Comparison of ENCODE assay signal across 21 cellular contexts in genomic region chrX:3598696-3599095, GRCh38.
DNase-seq lines count a peak whose midpoint lies in the region; ATAC-seq, FAIRE-seq and TF ChIP-seq lines count a peak whose summit lies in the region.
"Had no signal": no experiment of that assay in that cellular context is flagged by ENCODE, and none has a peak within 500 bp of the region (broad histone marks: within the 10 kb centered on the region; RNA-seq: fewer than 3 reads in every experiment).

No MANE protein-coding gene starts in this region.

- H3K4me2 ChIP-seq in A549 = no peak overlapping the region

- TF ChIP-seq EP300 in A549 (IDR thresholded peaks at IDR 0.05) = no peak

- no peaks in the 10 kb centered on the region for H3K9me3 ChIP-seq in A549
- H3K9me3 ChIP-seq: Caco-2, HAP-1 had no signal

- DNase-seq in A549 (ENCODE audit: low read depth in 1 of 2, low spot score in 1 of 2) (no peak), D721Med (ENCODE audit: insufficient read length, low spot score) (no peak), fibroblast of the aortic adventitia (ENCODE audit: low read depth) (peak; percentile 16), mesothelial cell of epicardium (ENCODE audit: low spot score in 2 of 2, unreplicated experiment in 2 of 2) (no peak)
- no peak for DNase-seq in activated CD4-positive, alpha-beta T cell treated with anti-CD3 and anti-CD28 coated beads for 48 hours
- DNase-seq: AML-193; Caco-2; CD4-positive, alpha-beta T cell; DMS153; DMS79; GDM1; GM23248; IMR-90 had no signal

- H3K27me3 Mint-ChIP-seq in mesothelial cell of epicardium (ENCODE audit: low read depth) = no peaks in the 10 kb centered on the region
- H3K27me3 Mint-ChIP-seq: CD4-positive, alpha-beta T cell had no signal

- H3K9me3 Mint-ChIP-seq in mesothelial cell of epicardium = peaks cover 3% of the 10 kb centered on the region

- H3K27ac ChIP-seq in A549 = no peak overlapping the region
- H3K27ac ChIP-seq: C4-2B, GM23248, HL-60 had no signal

- H3K36me3 Mint-ChIP-seq in mesothelial cell of epicardium = peaks cover 9% of the 10 kb centered on the region

- TF ChIP-seq RAD21 in A549 (conservative IDR thresholded peaks at IDR 0.05 in 1 of 2, IDR thresholded peaks at IDR 0.05 in 1 of 2) = no peak

- FAIRE-seq in A549 (lab: Jason Lieb, UNC) (peak; percentile 28), D721Med (lab: Jason Lieb, UNC) (peak; percentile 70)
- FAIRE-seq: A204.1, GM12892, GM18507, HTR-8/SVneo had no signal

- no peak overlapping the region for H3K4me3 ChIP-seq in A549
- no peak overlapping the region for H3K4me3 ChIP-seq in fibroblast of the aortic adventitia (ENCODE audit: low read depth, low read length)
- H3K4me3 ChIP-seq: GM23248, HAP-1 had no signal

- no peak for ATAC-seq in A549
- ATAC-seq in HG03469 (IDR thresholded peaks at IDR 0.05; ENCODE audit: unreplicated experiment) = no peak

- H3K4me3 Mint-ChIP-seq in mesothelial cell of epicardium = no peak overlapping the region
- H3K4me3 Mint-ChIP-seq: CD4-positive, alpha-beta T cell had no signal

- H3K4me1 ChIP-seq in A549 = peaks cover 13% of the 10 kb centered on the region
- H3K4me1 ChIP-seq: Caco-2, HAP-1 had no signal

- TF ChIP-seq CTCF in A549 (IDR thresholded peaks at IDR 0.05) = no peak
- TF ChIP-seq CTCF in D721Med (IDR thresholded peaks at IDR 0.05; ENCODE audit: insufficient read depth, missing control alignments) = no peak
- TF ChIP-seq CTCF in fibroblast of the aortic adventitia (IDR thresholded peaks at IDR 0.05; ENCODE audit: insufficient read depth, low read length) = no peak
- TF ChIP-seq CTCF in mesothelial cell of epicardium (IDR thresholded peaks at IDR 0.05; ENCODE audit: unreplicated experiment) = no peak

- H3K27ac Mint-ChIP-seq in mesothelial cell of epicardium = peak overlapping the region; percentile 13
- H3K27ac Mint-ChIP-seq: CD4-positive, alpha-beta T cell had no signal

- peaks cover 27% of the 10 kb centered on the region for H3K4me1 Mint-ChIP-seq in mesothelial cell of epicardium

- CTCF ChIA-PET in A549 (lab: Yijun Ruan, JAX) = no interaction called here

- WGBS in A549 (ENCODE audit: missing lambda C conversion rate) = 85% methylated on average over 6 of the region's 6 CpGs

- TF ChIP-seq POLR2A in A549 (IDR thresholded peaks at IDR 0.05; ENCODE audit: low read length) = no peak

- POLR2A ChIA-PET in A549 (lab: Yijun Ruan, JAX) = no interaction called here

TF ChIP-seq in A549, 52 proteins besides CTCF, POLR2A, EP300 and RAD21:
- TF ChIP-seq ELK1 (IDR thresholded peaks at IDR 0.05; ENCODE audit: low read depth, low read length) (no peak), JUNB (IDR thresholded peaks at IDR 0.05) (no peak), MAZ (IDR thresholded peaks at IDR 0.05; ENCODE audit: borderline replicate concordance, low read depth, low read length) (no peak), ZC3H11A (IDR thresholded peaks at IDR 0.05) (no peak), SMC3 (IDR thresholded peaks at IDR 0.05) (no peak), NR3C1 (IDR thresholded peaks at IDR 0.05) (no peak)
